ENCODE assay signal across 1 cellular context in genomic region chr16:78242231-78242630, GRCh38.
TF ChIP-seq lines count a peak whose summit lies in the region.

No MANE protein-coding gene starts in this region.

TF ChIP-seq in HepG2, 621 proteins besides CTCF, POLR2A, EP300 and RAD21 (continued from another document):
- TF ChIP-seq, protein P1, sequence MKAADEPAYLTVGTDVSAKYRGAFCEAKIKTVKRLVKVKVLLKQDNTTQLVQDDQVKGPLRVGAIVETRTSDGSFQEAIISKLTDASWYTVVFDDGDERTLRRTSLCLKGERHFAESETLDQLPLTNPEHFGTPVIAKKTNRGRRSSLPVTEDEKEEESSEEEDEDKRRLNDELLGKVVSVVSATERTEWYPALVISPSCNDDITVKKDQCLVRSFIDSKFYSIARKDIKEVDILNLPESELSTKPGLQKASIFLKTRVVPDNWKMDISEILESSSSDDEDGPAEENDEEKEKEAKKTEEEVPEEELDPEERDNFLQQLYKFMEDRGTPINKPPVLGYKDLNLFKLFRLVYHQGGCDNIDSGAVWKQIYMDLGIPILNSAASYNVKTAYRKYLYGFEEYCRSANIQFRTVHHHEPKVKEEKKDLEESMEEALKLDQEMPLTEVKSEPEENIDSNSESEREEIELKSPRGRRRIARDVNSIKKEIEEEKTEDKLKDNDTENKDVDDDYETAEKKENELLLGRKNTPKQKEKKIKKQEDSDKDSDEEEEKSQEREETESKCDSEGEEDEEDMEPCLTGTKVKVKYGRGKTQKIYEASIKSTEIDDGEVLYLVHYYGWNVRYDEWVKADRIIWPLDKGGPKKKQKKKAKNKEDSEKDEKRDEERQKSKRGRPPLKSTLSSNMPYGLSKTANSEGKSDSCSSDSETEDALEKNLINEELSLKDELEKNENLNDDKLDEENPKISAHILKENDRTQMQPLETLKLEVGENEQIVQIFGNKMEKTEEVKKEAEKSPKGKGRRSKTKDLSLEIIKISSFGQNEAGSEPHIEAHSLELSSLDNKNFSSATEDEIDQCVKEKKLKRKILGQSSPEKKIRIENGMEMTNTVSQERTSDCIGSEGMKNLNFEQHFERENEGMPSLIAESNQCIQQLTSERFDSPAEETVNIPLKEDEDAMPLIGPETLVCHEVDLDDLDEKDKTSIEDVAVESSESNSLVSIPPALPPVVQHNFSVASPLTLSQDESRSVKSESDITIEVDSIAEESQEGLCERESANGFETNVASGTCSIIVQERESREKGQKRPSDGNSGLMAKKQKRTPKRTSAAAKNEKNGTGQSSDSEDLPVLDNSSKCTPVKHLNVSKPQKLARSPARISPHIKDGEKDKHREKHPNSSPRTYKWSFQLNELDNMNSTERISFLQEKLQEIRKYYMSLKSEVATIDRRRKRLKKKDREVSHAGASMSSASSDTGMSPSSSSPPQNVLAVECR (CRISPR knock-in tag; IDR thresholded peaks at IDR 0.05; ENCODE audit: borderline replicate concordance), result no peak
- no peak for TF ChIP-seq KDM5B (CRISPR knock-in tag; IDR thresholded peaks at IDR 0.05; ENCODE audit: borderline replicate concordance)
- TF ChIP-seq LCORL (IDR thresholded peaks at IDR 0.05), result no peak
- TF ChIP-seq LCORL (CRISPR knock-in tag; IDR thresholded peaks at IDR 0.05), result no peak
- TF ChIP-seq TOPORS (CRISPR knock-in tag; IDR thresholded peaks at IDR 0.05), result no peak
- TF ChIP-seq CENPT (CRISPR knock-in tag; IDR thresholded peaks at IDR 0.05; ENCODE audit: low read depth), result no peak
- TF ChIP-seq, protein P2, sequence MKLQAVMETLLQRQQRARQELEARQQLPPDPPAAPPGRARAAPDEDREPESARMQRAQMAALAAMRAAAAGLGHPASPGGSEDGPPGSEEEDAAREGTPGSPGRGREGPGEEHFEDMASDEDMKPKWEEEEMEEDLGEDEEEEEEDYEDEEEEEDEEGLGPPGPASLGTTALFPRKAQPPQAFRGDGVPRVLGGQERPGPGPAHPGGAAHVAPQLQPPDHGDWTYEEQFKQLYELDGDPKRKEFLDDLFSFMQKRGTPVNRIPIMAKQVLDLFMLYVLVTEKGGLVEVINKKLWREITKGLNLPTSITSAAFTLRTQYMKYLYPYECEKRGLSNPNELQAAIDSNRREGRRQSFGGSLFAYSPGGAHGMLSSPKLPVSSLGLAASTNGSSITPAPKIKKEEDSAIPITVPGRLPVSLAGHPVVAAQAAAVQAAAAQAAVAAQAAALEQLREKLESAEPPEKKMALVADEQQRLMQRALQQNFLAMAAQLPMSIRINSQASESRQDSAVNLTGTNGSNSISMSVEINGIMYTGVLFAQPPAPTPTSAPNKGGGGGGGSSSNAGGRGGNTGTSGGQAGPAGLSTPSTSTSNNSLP (IDR thresholded peaks at IDR 0.05; ENCODE audit: low read depth, low read length), result 0 out of 2 replicates have a peak, but pooled peaks have one; percentile 19
- no peak for TF ChIP-seq YEATS4 (CRISPR knock-in tag; IDR thresholded peaks at IDR 0.05; ENCODE audit: borderline replicate concordance)
- peak; percentile 57; the same call in 1 of the 2 replicates for TF ChIP-seq SIX1 (CRISPR knock-in tag; IDR thresholded peaks at IDR 0.05; ENCODE audit: borderline replicate concordance)
- no peak for TF ChIP-seq MED13 (CRISPR knock-in tag; IDR thresholded peaks at IDR 0.05)
- TF ChIP-seq NBN (conservative IDR thresholded peaks at IDR 0.05), result no peak
- TF ChIP-seq ZNF512 (CRISPR knock-in tag; IDR thresholded peaks at IDR 0.05), result no peak
- TF ChIP-seq U2AF1 (optimal IDR thresholded peaks at IDR 0.05; ENCODE audit: low read depth, low read length), result no peak
- no peak for TF ChIP-seq KIAA2018 (CRISPR knock-in tag; IDR thresholded peaks at IDR 0.05; ENCODE audit: borderline replicate concordance)
- no peak for TF ChIP-seq ZNF121 (CRISPR knock-in tag; IDR thresholded peaks at IDR 0.05)
- TF ChIP-seq ZNF562 (CRISPR knock-in tag; IDR thresholded peaks at IDR 0.05; ENCODE audit: borderline replicate concordance), result no peak
- TF ChIP-seq ZNF44 (CRISPR knock-in tag; IDR thresholded peaks at IDR 0.05), result no peak
- no peak for TF ChIP-seq ZNF552 (CRISPR knock-in tag; IDR thresholded peaks at IDR 0.05; ENCODE audit: borderline replicate concordance)
- no peak for TF ChIP-seq KMT2A (CRISPR knock-in tag; IDR thresholded peaks at IDR 0.05)
- peak; percentile 29; the same call in 1 of the 2 replicates for TF ChIP-seq ISL2 (CRISPR knock-in tag; IDR thresholded peaks at IDR 0.05)
- no peak for TF ChIP-seq ZNF615 (CRISPR knock-in tag; IDR thresholded peaks at IDR 0.05; ENCODE audit: borderline replicate concordance)
- TF ChIP-seq RFX5 (IDR thresholded peaks at IDR 0.05; ENCODE audit: low read depth, low read length), result no peak
- no peak for TF ChIP-seq ZNF570 (CRISPR knock-in tag; IDR thresholded peaks at IDR 0.05; ENCODE audit: borderline replicate concordance)
- TF ChIP-seq, protein P3, sequence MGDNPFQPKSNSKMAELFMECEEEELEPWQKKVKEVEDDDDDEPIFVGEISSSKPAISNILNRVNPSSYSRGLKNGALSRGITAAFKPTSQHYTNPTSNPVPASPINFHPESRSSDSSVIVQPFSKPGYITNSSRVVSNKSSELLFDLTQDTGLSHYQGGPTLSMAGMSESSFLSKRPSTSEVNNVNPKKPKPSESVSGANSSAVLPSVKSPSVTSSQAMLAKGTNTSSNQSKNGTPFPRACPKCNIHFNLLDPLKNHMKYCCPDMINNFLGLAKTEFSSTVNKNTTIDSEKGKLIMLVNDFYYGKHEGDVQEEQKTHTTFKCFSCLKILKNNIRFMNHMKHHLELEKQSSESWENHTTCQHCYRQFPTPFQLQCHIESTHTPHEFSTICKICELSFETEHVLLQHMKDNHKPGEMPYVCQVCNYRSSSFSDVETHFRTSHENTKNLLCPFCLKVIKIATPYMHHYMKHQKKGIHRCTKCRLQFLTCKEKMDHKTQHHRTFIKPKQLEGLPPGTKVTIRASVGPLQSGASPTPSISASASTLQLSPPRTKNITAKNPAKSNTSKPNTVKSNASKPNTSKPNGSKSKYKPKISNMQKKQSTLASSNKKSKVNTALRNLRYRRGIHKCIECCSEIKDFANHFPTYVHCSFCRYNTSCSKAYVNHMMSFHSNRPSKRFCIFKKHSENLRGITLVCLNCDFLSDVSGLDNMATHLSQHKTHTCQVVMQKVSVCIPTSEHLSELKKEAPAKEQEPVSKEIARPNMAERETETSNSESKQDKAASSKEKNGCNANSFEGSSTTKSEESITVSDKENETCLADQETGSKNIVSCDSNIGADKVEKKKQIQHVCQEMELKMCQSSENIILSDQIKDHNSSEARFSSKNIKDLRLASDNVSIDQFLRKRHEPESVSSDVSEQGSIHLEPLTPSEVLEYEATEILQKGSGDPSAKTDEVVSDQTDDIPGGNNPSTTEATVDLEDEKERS (CRISPR knock-in tag; IDR thresholded peaks at IDR 0.05), result no peak
